ENCODE assay signal across 8 cellular contexts in the genomic region with DNA sequence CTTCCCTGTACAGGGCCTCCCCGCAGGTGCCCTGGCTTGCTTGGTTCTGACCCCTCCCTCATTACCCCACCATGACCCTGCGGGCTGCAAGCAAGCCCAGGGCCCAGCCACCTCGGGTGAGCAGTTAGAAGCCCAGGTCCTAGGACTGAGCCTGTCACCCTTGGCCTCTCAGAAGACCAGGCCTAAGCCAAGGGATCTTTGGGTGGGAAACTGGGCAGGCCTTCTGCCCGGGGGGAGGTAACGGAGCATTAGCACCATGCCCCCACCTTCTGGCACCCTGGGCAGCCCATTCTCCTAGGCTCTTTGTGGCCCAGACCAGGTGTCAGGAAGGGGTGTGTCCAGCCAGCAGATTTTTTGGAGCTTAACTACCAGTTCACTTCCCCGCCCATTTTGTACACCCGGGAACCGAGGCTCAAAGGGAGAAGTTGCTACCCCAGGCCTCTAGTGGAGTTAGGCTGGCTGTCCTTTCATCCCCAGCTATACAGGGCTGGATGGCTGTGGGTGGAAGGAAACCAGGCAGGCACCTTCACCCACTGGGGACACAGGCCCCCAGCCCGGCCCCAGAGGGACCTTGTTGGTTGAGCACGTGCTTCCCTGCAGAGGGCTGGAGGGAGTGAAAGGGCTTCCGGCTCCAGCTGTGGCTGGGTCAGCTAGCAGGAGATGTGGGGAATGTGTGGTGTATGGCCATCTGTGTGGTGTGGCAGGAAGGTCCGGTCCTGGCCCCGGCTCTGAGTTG. TPM values are rescaled to one million over a fixed set of nuclear protein-coding genes. Genes with fewer than 3 reads are reported as not detected.
DNase-seq lines count a peak whose midpoint lies in the region; ATAC-seq and TF ChIP-seq lines count a peak whose summit lies in the region.

No MANE protein-coding gene starts in this region.

- H3K9me3 ChIP-seq in OCI-LY1 (ENCODE audit: low read length) (no peaks in the 10 kb centered on the region), right lobe of liver (no peaks in the 10 kb centered on the region), tibial nerve (no peaks in the 10 kb centered on the region)

- H3K4me1 Mint-ChIP-seq in MCF 10A (ENCODE audit: insufficient read depth, unreplicated experiment), result peaks cover 29% of the 10 kb centered on the region

- peaks cover 87% of the 10 kb centered on the region for H3K4me1 ChIP-seq in OCI-LY1 (ENCODE audit: insufficient read depth, low read length, severe bottlenecking)
- H3K4me1 ChIP-seq in right lobe of liver, result peaks cover 0 to 65% (median 29%) of the 10 kb centered on the region in 4 donors
- H3K4me1 ChIP-seq in tibial nerve, result peaks cover 0 to 81% (median 72%) of the 10 kb centered on the region in 4 donors

- no peak for TF ChIP-seq EP300 in tibial nerve (IDR thresholded peaks at IDR 0.05)

- intact Hi-C loops in MCF 10A (cut with micrococcal nuclease) (loop anchor here (10.0 kb wide), 1 partner anchor 422 kb away; the partner anchor contains the start of gene C15orf39), right lobe of liver (cut with DNase I) (no loop called here)

- H3K9me3 Mint-ChIP-seq in MCF 10A (ENCODE audit: unreplicated experiment), result no peaks in the 10 kb centered on the region

- peak overlapping the region; percentile 99 for H3K27ac ChIP-seq in OCI-LY1 (ENCODE audit: low read depth, low read length, poor library complexity, severe bottlenecking)
- peak overlapping the region; percentile 59 to 94 (median 81) for H3K27ac ChIP-seq in right lobe of liver
- H3K27ac ChIP-seq in tibial nerve, result peak overlapping the region; percentile 60 to 91 (median 88)

- CTCF ChIA-PET in MCF 10A (lab: Yijun Ruan, JAX), result interaction anchor here (0.7 to 5.8 kb wide), 14 partner anchors 10 to 408 kb away, joined by 3 to 26 read pairs (median 4); no protein-coding TSS in a partner anchor

- H2AFZ ChIP-seq in OCI-LY1 (ENCODE audit: low read length), result no peak overlapping the region

- H3K79me2 ChIP-seq in OCI-LY1 (ENCODE audit: insufficient read depth, low read length), result peaks cover 22% of the 10 kb centered on the region

- peak; percentile 69 for DNase-seq in NK-92 treated with Interleukin-12 subunit alpha and Interleukin-12 subunit beta, amount 100 ng/mL, for 24 hours (lab: John Stamatoyannopoulos, UW)
- DNase-seq in NK-92 (lab: John Stamatoyannopoulos, UW; ENCODE audit: unreplicated experiment), result no peak
- DNase-seq in MCF 10A (ENCODE audit: unreplicated experiment), result peak; percentile 52
- DNase-seq in right lobe of liver, result peak in 2 of 3 donors; percentile 61 to 70
- no peak for DNase-seq in tibial nerve (ENCODE audit: low spot score in 2 of 2)
- no peak for DNase-seq in ecto neural progenitor cell (ENCODE audit: low spot score)

- H3F3A ChIP-seq in OCI-LY1 (ENCODE audit: insufficient read depth, low read length), result peaks cover 34% of the 10 kb centered on the region

- WGBS in right lobe of liver (ENCODE audit: insufficient coverage, low coverage, low lambda C conversion rate, missing lambda C conversion rate), result 0% methylated on average over 2 of the region's 13 CpGs
- WGBS in tibial nerve, 2 donors, result 5% methylated on average over 12 to 13 of the region's 13 CpGs

- ATAC-seq in right lobe of liver (peak in 3 of 4 donors; percentile 0 to 3 (median 3)), GM19455 (IDR thresholded peaks at IDR 0.05; ENCODE audit: unreplicated experiment) (no peak)

- no peaks in the 10 kb centered on the region for H3K27me3 Mint-ChIP-seq in MCF 10A (ENCODE audit: insufficient read depth, unreplicated experiment)

- peak overlapping the region; percentile 97 for H3K4me2 ChIP-seq in OCI-LY1 (ENCODE audit: low read length)

- peak overlapping the region; percentile 85 for H3K27ac Mint-ChIP-seq in MCF 10A (ENCODE audit: low read depth, unreplicated experiment)

- TSS peak; percentile 23 for BruUV-seq in MCF 10A (replicated peaks; lab: Mats Ljungman, UMichigan)

- POLR2A ChIA-PET in MCF 10A (lab: Yijun Ruan, JAX), result interaction anchor here (0.6 to 4.3 kb wide), 17 partner anchors 9 to 668 kb away, joined by 3 to 33 read pairs (median 4); partner anchors contain the start of genes CLK3, FAM219B and SIN3A

- H3K27me3 ChIP-seq in OCI-LY1 (ENCODE audit: insufficient read depth, low read length) (no peaks in the 10 kb centered on the region), right lobe of liver (no peaks in the 10 kb centered on the region), tibial nerve (no peaks in the 10 kb centered on the region)

- H3K4me3 ChIP-seq in OCI-LY1 (ENCODE audit: low read depth, low read length, poor library complexity, severe bottlenecking) (peak overlapping the region; percentile 97), right lobe of liver (peak overlapping the region; percentile 66 to 72 (median 72)), tibial nerve (peak overlapping the region; percentile 76 to 93 (median 86))

- TF ChIP-seq POLR2A in right lobe of liver (IDR thresholded peaks at IDR 0.05), result no peak
- TF ChIP-seq POLR2A in tibial nerve (IDR thresholded peaks at IDR 0.05), result no peak

- peak overlapping the region; percentile 92 for H3K4me3 Mint-ChIP-seq in MCF 10A (ENCODE audit: unreplicated experiment)

- peak overlapping the region; percentile 99 for H3K9ac ChIP-seq in OCI-LY1 (ENCODE audit: low read length)

- H4K20me1 ChIP-seq in OCI-LY1 (ENCODE audit: insufficient read depth, low read length), result no peaks in the 10 kb centered on the region

- TF ChIP-seq CTCF in OCI-LY1 (IDR thresholded peaks at IDR 0.05; ENCODE audit: low read length), result no peak
- no peak for TF ChIP-seq CTCF in MCF 10A (IDR thresholded peaks at IDR 0.05; ENCODE audit: unreplicated experiment)
- TF ChIP-seq CTCF in right lobe of liver (IDR thresholded peaks at IDR 0.05), result no peak
- TF ChIP-seq CTCF in tibial nerve (IDR thresholded peaks at IDR 0.05), result peak in 1 of 5 experiments; percentile 9

- no peaks in the 10 kb centered on the region for H3K9me2 ChIP-seq in OCI-LY1 (ENCODE audit: low read depth, low read length)

- H3K36me3 ChIP-seq in OCI-LY1 (ENCODE audit: insufficient read depth, low read length), result peaks cover 38% of the 10 kb centered on the region; the same call in 1 of the 2 replicates
- H3K36me3 ChIP-seq in right lobe of liver, result no peaks in the 10 kb centered on the region
- no peaks in the 10 kb centered on the region for H3K36me3 ChIP-seq in tibial nerve

- no peaks in the 10 kb centered on the region for H3K36me3 Mint-ChIP-seq in MCF 10A (ENCODE audit: insufficient read depth, unreplicated experiment)

RNA-seq across cellular contexts. Expression of gene CSK, which starts 1.4 kb away (rescaled TPM):
- 50.4 and 65.3 TPM in 2 replicates for total RNA-seq in MCF 10A (2022)
- total RNA-seq in right lobe of liver, result 10 to 100 TPM; 22.2 to 50.9 (median 32.7) TPM
- total RNA-seq in tibial nerve, result 10 to 100 TPM; 14.9 to 56.4 (median 24.5) TPM

RNA-seq across cellular contexts. Expression of gene LMAN1L, which starts 29.4 kb away (rescaled TPM):
- 0.23 TPM in 1 of 2 replicates, not detected in the other for total RNA-seq in MCF 10A (2022)
- total RNA-seq in right lobe of liver, result not detected
- total RNA-seq in tibial nerve, result under 1 TPM in 1 of 4 donors, not detected in 3; 0.42 TPM

RNA-seq across cellular contexts. Expression of gene CYP1A2, which starts 34.6 kb away (rescaled TPM):
- total RNA-seq in MCF 10A (2022) (not detected in 2 replicates), right lobe of liver (100 to 1,000 TPM in 2 of 6 experiments, 10 to 100 TPM in 2, 1 to 10 TPM in 1, under 1 TPM in 1; 0.81 to 235 (median 65.0) TPM), tibial nerve (not detected)

RNA-seq across cellular contexts. Expression of gene CPLX3, which starts 43.2 kb away (rescaled TPM):
- total RNA-seq in MCF 10A (2022), result not detected in 2 replicates
- not detected for total RNA-seq in right lobe of liver
- total RNA-seq in tibial nerve, result not detected

RNA-seq across cellular contexts. Expression of gene CYP1A1, which starts 57.9 kb away (rescaled TPM):
- not detected in 2 replicates for total RNA-seq in MCF 10A (2022)
- 10 to 100 TPM in 1 of 6 experiments, 1 to 10 TPM in 4, under 1 TPM in 1; 0.31 to 12.5 (median 2.9) TPM for total RNA-seq in right lobe of liver
- total RNA-seq in tibial nerve, result 1 to 10 TPM in 3 of 4 donors, under 1 TPM in 1; 0.44 to 5.1 (median 2.9) TPM

Comparison
In these comparisons a context has a peak if more than half of its experiments do, and no peak if none do; other contexts are left out.
1. DNase-seq: peak in NK-92 treated with Interleukin-12 subunit alpha and Interleukin-12 subunit beta, amount 100 ng/mL, for 24 hours (single experiment), MCF 10A (single experiment) and right lobe of liver (2 of 3); none in NK-92 (single experiment), tibial nerve (0 of 2) and ecto neural progenitor cell (single experiment).
2. Peak in every context shown above with its lines, with median percentiles within 50 percentile points of each other: H3K27ac ChIP-seq and H3K4me3 ChIP-seq.